In genomic region chr13:112567161-112567862, GRCh38 we compare ENCODE assay signal across 31 cellular contexts. TPM values are rescaled to one million over a fixed set of nuclear protein-coding genes. Genes with fewer than 3 reads are reported as not detected.
DNase-seq lines count a peak whose midpoint lies in the region; ATAC-seq, FAIRE-seq and TF ChIP-seq lines count a peak whose summit lies in the region.
"Had no signal": no experiment of that assay in that cellular context is flagged by ENCODE, and none has a peak within 500 bp of the region (broad histone marks: within the 10 kb centered on the region; RNA-seq: fewer than 3 reads in every experiment).

No MANE protein-coding gene starts in this region.

- no peak for TF ChIP-seq CTCF in chondrocyte (IDR thresholded peaks at IDR 0.05)
- no peak for TF ChIP-seq CTCF in heart left ventricle (IDR thresholded peaks at IDR 0.05)

- peaks cover 0 to 67% (median 50%) of the 10 kb centered on the region in 9 donors for H3K36me3 ChIP-seq in heart left ventricle

- ATAC-seq in heart left ventricle: no peak
- ATAC-seq: A549, HepG2, K562, Right ventricle myocardium inferior, SK-N-SH treated with all-trans-retinoic acid at 6 μM for 48 hours had no signal

- H3K4me3 Mint-ChIP-seq in chondrocyte (ENCODE audit: unreplicated experiment): no peak overlapping the region
- H3K4me3 Mint-ChIP-seq: CD14-positive monocyte, H9 had no signal

- H3K27me3 ChIP-seq in heart left ventricle: no peaks in the 10 kb centered on the region
- H3K27me3 ChIP-seq: BE2C, SJCRH30 had no signal

- H3K27me3 Mint-ChIP-seq in chondrocyte (ENCODE audit: low read depth): no peaks in the 10 kb centered on the region

- peak; percentile 86 for FAIRE-seq in H54 (lab: Jason Lieb, UNC)
- FAIRE-seq: A549, GM18507, HepG2, K562 had no signal

- H3K27ac ChIP-seq in heart left ventricle: no peak overlapping the region
- H3K27ac ChIP-seq: A549, PC-9, SJCRH30 had no signal

- DNase-seq in AG08396 (ENCODE audit: low spot score): peak; percentile 46
- DNase-seq in H54 (ENCODE audit: insufficient read length, low spot score): no peak
- DNase-seq in chondrocyte (ENCODE audit: low spot score): no peak
- peak; percentile 7 for DNase-seq in iris pigment epithelial cell (ENCODE audit: low read depth)
- no peak for DNase-seq in stimulated activated CD4-positive, alpha-beta T cell treated with anti-CD3 and anti-CD28 coated beads, Interleukin-12 subunit alpha, Interleukin-12 subunit beta, amount 100 ng/mL, for 4 hours
- DNase-seq in activated CD4-positive, alpha-beta T cell treated with anti-CD3 and anti-CD28 coated beads, Interleukin-2, amount 50 U/mL, for 1 hour: no peak
- no peak for DNase-seq in NCI-H82 (lab: John Stamatoyannopoulos, UW)
- DNase-seq in heart left ventricle: no peak
- DNase-seq: BE2C; DMS153; DND-41; H9; Kasumi-1; NCI-H1092 treated with DMSO at 0.1 percent for 48 hours; NCI-H1436; NCI-H187; NCI-H2081 treated with DMSO at 0.1 percent for 48 hours; NCI-H2171 treated with DMSO at 0.1 percent for 48 hours; NCI-H345; NCI-H510A treated with DMSO at 0.1 percent for 48 hours; NCI-H774; NK-92 treated with Interleukin-12 subunit alpha and Interleukin-12 subunit beta, amount 100 ng/mL, for 24 hours; PC-9; SJCRH30 had no signal

- H3K9me3 ChIP-seq in heart left ventricle: no peaks in the 10 kb centered on the region
- H3K9me3 ChIP-seq: A549, BE2C, SJCRH30 had no signal

- peaks cover 9% of the 10 kb centered on the region for H3K36me3 Mint-ChIP-seq in chondrocyte (ENCODE audit: low read depth)

- H3K9me3 Mint-ChIP-seq in chondrocyte (ENCODE audit: low read depth): no peaks in the 10 kb centered on the region
- H3K9me3 Mint-ChIP-seq: CD14-positive monocyte, H9 had no signal

- peak overlapping the region; percentile 85 for H3K27ac Mint-ChIP-seq in chondrocyte (ENCODE audit: unreplicated experiment)

- intact Hi-C loops in heart left ventricle (cut with DNase I): no loop called here

- WGBS in heart left ventricle, 4 donors: 72 to 77% (median 74%) methylated on average over 5 of the region's 5 CpGs

- no peak overlapping the region for H3K4me3 ChIP-seq in heart left ventricle
- H3K4me3 ChIP-seq: A549, K562, PC-9, SJCRH30 had no signal

- TF ChIP-seq POLR2A in H54 (IDR thresholded peaks at IDR 0.05; ENCODE audit: low read depth, low read length) (no peak), heart left ventricle (IDR thresholded peaks at IDR 0.05) (no peak)

- peaks cover 19% of the 10 kb centered on the region for H3K4me1 Mint-ChIP-seq in chondrocyte (ENCODE audit: low read depth)

- H3K4me1 ChIP-seq in heart left ventricle: peaks cover 0 to 19% (median 8%) of the 10 kb centered on the region in 12 donors
- H3K4me1 ChIP-seq: A549, BE2C, SJCRH30 had no signal

RNA-seq across cellular contexts. Expression of gene TUBGCP3, which starts 20.6 kb away (rescaled TPM):
- total RNA-seq in chondrocyte (16.3 to 32.4 TPM (median 18.5 TPM) in 3 replicates), heart left ventricle (10 to 100 TPM; 11.8 to 23.5 (median 17.4) TPM)
- 10 to 100 TPM in 1 of 2 donors, 1 to 10 TPM in 1; 6.0 to 12.1 TPM for polyA plus RNA-seq in heart left ventricle

Comparison
In these comparisons a context has a peak if more than half of its experiments do, and no peak if none do; other contexts are left out.
1. DNase-seq: peak in AG08396 (single experiment) and iris pigment epithelial cell (single experiment); none in H54 (single experiment), chondrocyte (single experiment), stimulated activated CD4-positive, alpha-beta T cell treated with anti-CD3 and anti-CD28 coated beads, Interleukin-12 subunit alpha, Interleukin-12 subunit beta, amount 100 ng/mL, for 4 hours (single experiment), activated CD4-positive, alpha-beta T cell treated with anti-CD3 and anti-CD28 coated beads, Interleukin-2, amount 50 U/mL, for 1 hour (single experiment), NCI-H82 (single experiment) and heart left ventricle (0 of 5).